ENCODE assay signal across 8 cellular contexts in genomic region chr10:45374451-45375052, GRCh38. TPM values are rescaled to one million over a fixed set of nuclear protein-coding genes. Genes with fewer than 3 reads are reported as not detected.
DNase-seq lines count a peak whose midpoint lies in the region; TF ChIP-seq lines count a peak whose summit lies in the region.

No MANE protein-coding gene starts in this region.

- DNase-seq in GM10266 (ENCODE audit: extremely low spot score) (peak; percentile 20), tibial nerve (ENCODE audit: low spot score in 2 of 2) (no peak), UCSD-AML1 (lab: John Stamatoyannopoulos, UW; ENCODE audit: unreplicated experiment) (no peak), amygdala (lab: John Stamatoyannopoulos, UW) (no peak)
- DNase-seq in activated T-helper 1 cell treated with anti-CD3 and anti-CD28 coated beads, Interleukin-12 subunit alpha, Interleukin-12 subunit beta, Interleukin-2, Interleukin-4 antibody, amounts not matched to agents 30 ng/mL and 10 ng/mL and 1 ng/mL, durations not matched to agents 14 hours and 24 hours and 36 hours (ENCODE audit: low spot score): no peak
- DNase-seq in stimulated activated CD4-positive, alpha-beta T cell treated with anti-CD3 and anti-CD28 coated beads, Interleukin-4, amount 100 ng/mL, for 24 hours: no peak

- H3K4me3 Mint-ChIP-seq in activated T-helper 1 cell treated with anti-CD3 and anti-CD28 coated beads, Interleukin-12 subunit alpha, Interleukin-12 subunit beta, Interleukin-2, Interleukin-4 antibody, amounts not matched to agents 30 ng/mL and 10 ng/mL and 1 ng/mL, durations not matched to agents 14 hours and 24 hours and 36 hours: peak overlapping the region; percentile 76

- no peaks in the 10 kb centered on the region for H3K9me3 Mint-ChIP-seq in activated T-helper 1 cell treated with anti-CD3 and anti-CD28 coated beads, Interleukin-12 subunit alpha, Interleukin-12 subunit beta, Interleukin-2, Interleukin-4 antibody, amounts not matched to agents 30 ng/mL and 10 ng/mL and 1 ng/mL, durations not matched to agents 14 hours and 24 hours and 36 hours

- POLR2A ChIA-PET in HEK293 (lab: Yijun Ruan, JAX): no interaction called here

- CTCF ChIA-PET in HEK293 (lab: Yijun Ruan, JAX): no interaction called here

- no peaks in the 10 kb centered on the region; the same call in 1 of the 2 replicates for H3K4me1 ChIP-seq in HEK293 (ENCODE audit: control insufficient read depth, insufficient read depth, low read length)
- peaks cover 0 to 34% (median 15%) of the 10 kb centered on the region in 4 donors for H3K4me1 ChIP-seq in tibial nerve

- TF ChIP-seq EP300 in tibial nerve (IDR thresholded peaks at IDR 0.05): no peak

- H3K27ac Mint-ChIP-seq in activated T-helper 1 cell treated with anti-CD3 and anti-CD28 coated beads, Interleukin-12 subunit alpha, Interleukin-12 subunit beta, Interleukin-2, Interleukin-4 antibody, amounts not matched to agents 30 ng/mL and 10 ng/mL and 1 ng/mL, durations not matched to agents 14 hours and 24 hours and 36 hours: no peak overlapping the region

- peaks cover 51% of the 10 kb centered on the region for H3K27me3 Mint-ChIP-seq in activated T-helper 1 cell treated with anti-CD3 and anti-CD28 coated beads, Interleukin-12 subunit alpha, Interleukin-12 subunit beta, Interleukin-2, Interleukin-4 antibody, amounts not matched to agents 30 ng/mL and 10 ng/mL and 1 ng/mL, durations not matched to agents 14 hours and 24 hours and 36 hours (ENCODE audit: insufficient read depth)

- peaks cover 2% of the 10 kb centered on the region for H3K36me3 Mint-ChIP-seq in activated T-helper 1 cell treated with anti-CD3 and anti-CD28 coated beads, Interleukin-12 subunit alpha, Interleukin-12 subunit beta, Interleukin-2, Interleukin-4 antibody, amounts not matched to agents 30 ng/mL and 10 ng/mL and 1 ng/mL, durations not matched to agents 14 hours and 24 hours and 36 hours (ENCODE audit: low read depth)

- H3K27me3 ChIP-seq in layer of hippocampus (ENCODE audit: control insufficient read depth, insufficient read depth, low read length) (peaks cover 5% of the 10 kb centered on the region), tibial nerve (peaks cover 0 to 38% of the 10 kb centered on the region in 2 donors)

- H3K9me3 ChIP-seq in HEK293 (ENCODE audit: control insufficient read depth, insufficient read depth, low read depth, low read length): no peaks in the 10 kb centered on the region
- H3K9me3 ChIP-seq in tibial nerve: no peaks in the 10 kb centered on the region

- WGBS in tibial nerve, 2 donors: 17 to 21% methylated on average over 13 to 30 of the region's 38 CpGs

- TF ChIP-seq POLR2A in tibial nerve (IDR thresholded peaks at IDR 0.05): no peak

- peak overlapping the region; percentile 45; the same call in 1 of the 2 replicates for H3K4me3 ChIP-seq in HEK293 (ENCODE audit: low read depth, low read length)
- peak overlapping the region; percentile 27 to 60 (median 42) for H3K4me3 ChIP-seq in tibial nerve

- no peak overlapping the region; the same call in 1 of the 2 replicates for H3K27ac ChIP-seq in HEK293 (ENCODE audit: extremely low read depth, low read depth, low read length)
- H3K27ac ChIP-seq in layer of hippocampus (ENCODE audit: low read depth, low read length): peak overlapping the region; percentile 66
- peak overlapping the region in 3 of 4 donors; percentile 59 to 72 (median 63) for H3K27ac ChIP-seq in tibial nerve

- H3K4me1 Mint-ChIP-seq in activated T-helper 1 cell treated with anti-CD3 and anti-CD28 coated beads, Interleukin-12 subunit alpha, Interleukin-12 subunit beta, Interleukin-2, Interleukin-4 antibody, amounts not matched to agents 30 ng/mL and 10 ng/mL and 1 ng/mL, durations not matched to agents 14 hours and 24 hours and 36 hours (ENCODE audit: low read depth): peaks cover 37% of the 10 kb centered on the region

- intact Hi-C loops in activated T-helper 1 cell treated with anti-CD3 and anti-CD28 coated beads, Interleukin-12 subunit alpha, Interleukin-12 subunit beta, Interleukin-2, Interleukin-4 antibody, amounts not matched to agents 30 ng/mL and 10 ng/mL and 1 ng/mL, durations not matched to agents 14 hours and 24 hours and 36 hours (cut with micrococcal nuclease): loop anchor here (2.0 to 10.0 kb wide), 4 partner anchors 124 to 650 kb away; partner anchors contain the start of genes ZFAND4 and ZNF22

- TF ChIP-seq CTCF in GM10266 (IDR thresholded peaks at IDR 0.05; ENCODE audit: control insufficient read depth, insufficient read depth, low read depth, missing control alignments): no peak
- no peak for TF ChIP-seq CTCF in HEK293 (tag by site-specific recombination; IDR thresholded peaks at IDR 0.05)
- TF ChIP-seq CTCF in tibial nerve (IDR thresholded peaks at IDR 0.05): no peak

- no peaks in the 10 kb centered on the region for H3K36me3 ChIP-seq in HEK293 (ENCODE audit: control insufficient read depth in 2 of 2, insufficient read depth in 1 of 2, low read length in 2 of 2)
- no peaks in the 10 kb centered on the region for H3K36me3 ChIP-seq in tibial nerve

TF ChIP-seq in HEK293, 187 proteins besides CTCF, POLR2A, EP300 and RAD21 (continues in another document):
- TF ChIP-seq, protein P1, sequence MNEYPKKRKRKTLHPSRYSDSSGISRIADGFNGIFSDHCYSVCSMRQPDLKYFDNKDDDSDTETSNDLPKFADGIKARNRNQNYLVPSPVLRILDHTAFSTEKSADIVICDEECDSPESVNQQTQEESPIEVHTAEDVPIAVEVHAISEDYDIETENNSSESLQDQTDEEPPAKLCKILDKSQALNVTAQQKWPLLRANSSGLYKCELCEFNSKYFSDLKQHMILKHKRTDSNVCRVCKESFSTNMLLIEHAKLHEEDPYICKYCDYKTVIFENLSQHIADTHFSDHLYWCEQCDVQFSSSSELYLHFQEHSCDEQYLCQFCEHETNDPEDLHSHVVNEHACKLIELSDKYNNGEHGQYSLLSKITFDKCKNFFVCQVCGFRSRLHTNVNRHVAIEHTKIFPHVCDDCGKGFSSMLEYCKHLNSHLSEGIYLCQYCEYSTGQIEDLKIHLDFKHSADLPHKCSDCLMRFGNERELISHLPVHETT (tag by site-specific recombination; IDR thresholded peaks at IDR 0.05): no peak
- TF ChIP-seq ZNF302 (tag by site-specific recombination; IDR thresholded peaks at IDR 0.05; ENCODE audit: low read depth) (no peak), ZNF132 (tag by site-specific recombination; IDR thresholded peaks at IDR 0.05; ENCODE audit: borderline replicate concordance) (no peak), ZNF621 (tag by site-specific recombination; IDR thresholded peaks at IDR 0.05) (no peak), GFI1B (tag by site-specific recombination; IDR thresholded peaks at IDR 0.05) (no peak), IKZF3 (tag by site-specific recombination; IDR thresholded peaks at IDR 0.05) (no peak)
- TF ChIP-seq, protein P2, sequence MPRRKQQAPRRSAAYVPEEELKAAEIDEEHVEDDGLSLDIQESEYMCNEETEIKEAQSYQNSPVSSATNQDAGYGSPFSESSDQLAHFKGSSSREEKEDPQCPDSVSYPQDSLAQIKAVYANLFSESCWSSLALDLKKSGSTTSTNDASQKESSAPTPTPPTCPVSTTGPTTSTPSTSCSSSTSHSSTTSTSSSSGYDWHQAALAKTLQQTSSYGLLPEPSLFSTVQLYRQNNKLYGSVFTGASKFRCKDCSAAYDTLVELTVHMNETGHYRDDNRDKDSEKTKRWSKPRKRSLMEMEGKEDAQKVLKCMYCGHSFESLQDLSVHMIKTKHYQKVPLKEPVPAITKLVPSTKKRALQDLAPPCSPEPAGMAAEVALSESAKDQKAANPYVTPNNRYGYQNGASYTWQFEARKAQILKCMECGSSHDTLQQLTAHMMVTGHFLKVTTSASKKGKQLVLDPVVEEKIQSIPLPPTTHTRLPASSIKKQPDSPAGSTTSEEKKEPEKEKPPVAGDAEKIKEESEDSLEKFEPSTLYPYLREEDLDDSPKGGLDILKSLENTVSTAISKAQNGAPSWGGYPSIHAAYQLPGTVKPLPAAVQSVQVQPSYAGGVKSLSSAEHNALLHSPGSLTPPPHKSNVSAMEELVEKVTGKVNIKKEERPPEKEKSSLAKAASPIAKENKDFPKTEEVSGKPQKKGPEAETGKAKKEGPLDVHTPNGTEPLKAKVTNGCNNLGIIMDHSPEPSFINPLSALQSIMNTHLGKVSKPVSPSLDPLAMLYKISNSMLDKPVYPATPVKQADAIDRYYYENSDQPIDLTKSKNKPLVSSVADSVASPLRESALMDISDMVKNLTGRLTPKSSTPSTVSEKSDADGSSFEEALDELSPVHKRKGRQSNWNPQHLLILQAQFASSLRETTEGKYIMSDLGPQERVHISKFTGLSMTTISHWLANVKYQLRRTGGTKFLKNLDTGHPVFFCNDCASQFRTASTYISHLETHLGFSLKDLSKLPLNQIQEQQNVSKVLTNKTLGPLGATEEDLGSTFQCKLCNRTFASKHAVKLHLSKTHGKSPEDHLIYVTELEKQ (tag by site-specific recombination; IDR thresholded peaks at IDR 0.05; ENCODE audit: borderline replicate concordance): no peak

RNA-seq across cellular contexts. Expression of gene ALOX5, which starts 0.5 kb away (rescaled TPM):
- 2.9 and 3.1 TPM in 2 replicates for total RNA-seq in activated T-helper 1 cell treated with anti-CD3 and anti-CD28 coated beads, Interleukin-12 subunit alpha, Interleukin-12 subunit beta, Interleukin-2, Interleukin-4 antibody, amounts not matched to agents 30 ng/mL and 10 ng/mL and 1 ng/mL, durations not matched to agents 14 hours and 24 hours and 36 hours
- total RNA-seq in tibial nerve: 100 to 1,000 TPM in 1 of 4 donors, 10 to 100 TPM in 3; 27.8 to 127 (median 39.9) TPM

RNA-seq across cellular contexts. Expression of gene OR13A1, which starts 59.1 kb away (rescaled TPM):
- not detected in 2 replicates for total RNA-seq in activated T-helper 1 cell treated with anti-CD3 and anti-CD28 coated beads, Interleukin-12 subunit alpha, Interleukin-12 subunit beta, Interleukin-2, Interleukin-4 antibody, amounts not matched to agents 30 ng/mL and 10 ng/mL and 1 ng/mL, durations not matched to agents 14 hours and 24 hours and 36 hours
- total RNA-seq in tibial nerve: not detected
